Comparison of ENCODE assay signal across 8 cellular contexts in the genomic region with DNA sequence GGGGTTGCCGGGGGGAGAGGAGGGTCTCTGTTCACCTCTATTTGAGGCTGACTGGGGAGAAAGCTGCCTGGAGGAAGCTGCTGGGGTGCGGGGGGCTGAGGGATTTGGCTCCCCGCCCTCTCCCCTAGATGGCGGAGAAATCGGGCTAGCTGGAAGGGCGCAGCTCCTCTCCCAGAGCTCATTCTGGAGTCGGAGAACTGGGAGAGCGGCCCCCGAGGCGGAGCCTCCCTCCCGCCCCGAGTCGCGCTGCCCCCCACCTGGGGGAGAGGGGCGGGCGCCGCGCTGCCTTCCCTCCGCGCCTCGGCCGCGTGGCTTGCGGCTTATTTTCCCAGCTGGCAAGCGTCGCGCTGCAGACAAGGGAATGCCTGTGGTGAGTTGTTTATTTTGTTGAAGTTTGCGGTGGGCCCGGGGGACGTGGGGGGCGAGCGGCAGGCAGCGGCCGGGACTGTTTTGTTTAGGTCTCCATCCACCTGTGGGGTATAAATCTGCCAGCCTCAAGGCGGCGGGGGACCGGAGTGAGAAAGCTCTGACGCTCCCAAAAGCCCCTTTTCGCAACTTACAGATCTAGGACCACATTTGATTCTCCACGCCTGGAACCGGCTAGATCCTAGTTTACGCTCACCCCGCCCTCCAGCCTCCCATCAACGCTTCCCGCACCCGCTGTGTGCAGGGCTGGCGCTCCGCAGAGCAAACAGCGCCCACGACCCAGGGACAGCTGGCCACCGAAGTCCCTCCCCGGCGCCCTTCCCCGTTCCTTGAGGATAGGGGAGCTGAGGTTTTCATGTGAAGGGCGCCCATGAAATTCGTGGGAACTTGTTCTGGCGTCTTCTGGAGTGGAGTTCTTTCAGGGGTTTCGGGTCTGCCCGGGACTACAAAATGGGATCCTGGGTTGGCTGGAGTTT. TPM values are rescaled to one million over a fixed set of nuclear protein-coding genes. Genes with fewer than 3 reads are reported as not detected.
DNase-seq lines count a peak whose midpoint lies in the region; ATAC-seq lines count a peak whose summit lies in the region.

No MANE protein-coding gene starts in this region.

- CTCF ChIA-PET in activated CD4-positive, alpha-beta T cell treated with anti-CD3 and anti-CD28 coated beads for 36 hours (lab: Charles Lee): interaction anchor here (0.8 to 4.4 kb wide), 21 partner anchors 9 to 1604 kb away, joined by 3 to 38 read pairs (median 4); no protein-coding TSS in a partner anchor

- H3K36me3 Mint-ChIP-seq in activated CD4-positive, alpha-beta T cell treated with anti-CD3 and anti-CD28 coated beads for 36 hours (ENCODE audit: low read depth): peaks cover 1% of the 10 kb centered on the region

- H3K4me3 Mint-ChIP-seq in activated CD4-positive, alpha-beta T cell treated with anti-CD3 and anti-CD28 coated beads for 36 hours: peak overlapping the region; percentile 76

- intact Hi-C loops in activated CD4-positive, alpha-beta T cell treated with anti-CD3 and anti-CD28 coated beads for 36 hours (cut with DNase I, micrococcal nuclease): loop anchor here (1.0 to 5.0 kb wide), 7 partner anchors 27 to 1892 kb away; a partner anchor contains a TSS
- intact Hi-C loops in left ventricle myocardium superior (cut with micrococcal nuclease) (no loop called here), posterior cingulate gyrus (cut with DNase I) (loop anchor here (10.0 kb wide), 3 partner anchors 155 to 1835 kb away; a partner anchor contains a TSS)

- no peaks in the 10 kb centered on the region for H3K9me3 Mint-ChIP-seq in activated CD4-positive, alpha-beta T cell treated with anti-CD3 and anti-CD28 coated beads for 36 hours (ENCODE audit: low read depth)

- peaks cover 38% of the 10 kb centered on the region for H3K27me3 Mint-ChIP-seq in activated CD4-positive, alpha-beta T cell treated with anti-CD3 and anti-CD28 coated beads for 36 hours

- POLR2A ChIA-PET in activated CD4-positive, alpha-beta T cell treated with anti-CD3 and anti-CD28 coated beads for 36 hours (lab: Charles Lee): interaction anchor here (1.2 kb wide), 1 partner anchor 161 kb away, joined by 4 read pairs; no protein-coding TSS in a partner anchor

- H3K27ac Mint-ChIP-seq in activated CD4-positive, alpha-beta T cell treated with anti-CD3 and anti-CD28 coated beads for 36 hours: no peak overlapping the region

- H3K4me1 Mint-ChIP-seq in activated CD4-positive, alpha-beta T cell treated with anti-CD3 and anti-CD28 coated beads for 36 hours: peaks cover 39% of the 10 kb centered on the region

- ATAC-seq in activated CD4-positive, alpha-beta T cell treated with anti-CD3 and anti-CD28 coated beads for 36 hours: no peak
- ATAC-seq in left ventricle myocardium superior: no peak
- no peak for ATAC-seq in activated CD4-positive, CD25-positive, alpha-beta regulatory T cell treated with anti-CD3 and anti-CD28 coated beads, Interleukin-2, amount 50 U/mL, for 24 hours
- ATAC-seq in GM21786 (IDR thresholded peaks at IDR 0.05; ENCODE audit: unreplicated experiment): no peak

- peak; percentile 50 for DNase-seq in activated CD4-positive, alpha-beta T cell treated with anti-CD3 and anti-CD28 coated beads for 36 hours
- DNase-seq in activated CD4-positive, alpha-beta T cell treated with anti-CD3 and anti-CD28 coated beads for 1 hour: no peak
- DNase-seq in NCI-H748 treated with DMSO at 0.1 percent for 48 hours (lab: John Stamatoyannopoulos, UW) (peak; percentile 49), amniotic epithelial cell (ENCODE audit: low read depth) (peak; percentile 40), left ventricle myocardium superior (peak; percentile 48), posterior cingulate gyrus (peak; percentile 18 to 89 (median 48))

RNA-seq across cellular contexts. Expression of a gene that starts 4.0 kb away (rescaled TPM):
- 1 to 10 TPM; 2.8 to 2.9 TPM for total RNA-seq in activated CD4-positive, alpha-beta T cell treated with anti-CD3 and anti-CD28 coated beads for 36 hours
- 14.3 TPM for total RNA-seq in left ventricle myocardium superior
